In the genomic region with DNA sequence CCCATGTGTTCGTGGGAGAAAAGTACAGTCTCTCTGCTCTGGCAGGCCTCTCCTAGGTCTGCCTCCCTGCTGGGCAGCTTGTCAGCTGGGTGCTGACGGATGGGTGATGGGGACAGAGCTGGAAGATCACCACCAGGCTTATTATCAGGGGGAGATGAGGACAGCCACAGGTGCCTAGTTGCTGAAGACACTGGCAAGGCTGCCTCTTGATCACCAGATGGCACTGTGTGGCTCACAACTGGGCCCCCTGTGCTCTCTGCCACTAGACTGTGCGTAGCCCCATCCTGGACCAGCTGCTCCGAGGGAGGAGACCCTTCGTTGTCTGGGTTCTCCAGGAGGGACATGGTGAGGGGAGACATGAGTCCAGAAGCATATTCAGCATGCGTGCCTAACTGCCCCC, we compare ENCODE assay signal across 11 cellular contexts.
DNase-seq lines count a peak whose midpoint lies in the region; ATAC-seq and TF ChIP-seq lines count a peak whose summit lies in the region.
"Had no signal": no experiment of that assay in that cellular context is flagged by ENCODE, and none has a peak within 500 bp of the region (broad histone marks: within the 10 kb centered on the region; RNA-seq: fewer than 3 reads in every experiment).

No MANE protein-coding gene starts in this region.

- peaks cover 6% of the 10 kb centered on the region; the same call in 1 of the 2 replicates for H3K9me1 ChIP-seq in IMR-90 (ENCODE audit: insufficient read depth, low read length)

- no peaks in the 10 kb centered on the region for H3K27me3 Mint-ChIP-seq in CD4-positive, CD25-positive, alpha-beta regulatory T cell

- intact Hi-C loops in IMR-90 (cut with micrococcal nuclease) (no loop called here), right lobe of liver (cut with DNase I) (no loop called here)

- BruUV-seq in IMR-90 (replicated peaks; lab: Mats Ljungman, UMichigan), result no TSS peak

- 90% methylated on average over 5 of the region's 6 CpGs; no CpG with 5 or more reads in 1 of the 2 experiments for WGBS in IMR-90 (ENCODE audit: extremely low coverage in 2 of 2, insufficient read length in 1 of 2), 2 experiments
- WGBS in right lobe of liver (ENCODE audit: insufficient coverage, low coverage, low lambda C conversion rate, missing lambda C conversion rate), result no CpG with 5 or more reads among the region's 6 CpGs

- H3K9me3 ChIP-seq in CD4-positive, CD25-positive, alpha-beta regulatory T cell (ENCODE audit: control insufficient read depth in 2 of 2, low read length in 2 of 2), result no peaks in the 10 kb centered on the region
- no peaks in the 10 kb centered on the region for H3K9me3 ChIP-seq in IMR-90 (ENCODE audit: control insufficient read depth, insufficient read depth, low read length)
- H3K9me3 ChIP-seq in right lobe of liver, result no peaks in the 10 kb centered on the region

- CTCF ChIA-PET in IMR-90 (lab: Yijun Ruan, JAX), result interaction anchor here (0.9 kb wide), 1 partner anchor 9 kb away, joined by 3 read pairs; no protein-coding TSS in a partner anchor

- no peak overlapping the region for H4K91ac ChIP-seq in IMR-90 (ENCODE audit: insufficient read depth, low read depth, low read length)

- H3K14ac ChIP-seq in IMR-90 (replicated peaks; ENCODE audit: low read depth, low read length), result no peak overlapping the region

- TF ChIP-seq CTCF in IMR-90 (conservative IDR thresholded peaks at IDR 0.05; ENCODE audit: low read depth, low read length) (no peak), astrocyte of the spinal cord (IDR thresholded peaks at IDR 0.05; ENCODE audit: low read depth, low read length) (peak; percentile 20), right lobe of liver (IDR thresholded peaks at IDR 0.05) (peak in 2 of 4 donors; percentile 8 to 14)

- no peaks in the 10 kb centered on the region for H3K4me1 ChIP-seq in CD4-positive, CD25-positive, alpha-beta regulatory T cell (ENCODE audit: control insufficient read depth, insufficient read depth, low read length, poor library complexity, severe bottlenecking)
- H3K4me1 ChIP-seq in IMR-90 (ENCODE audit: control insufficient read depth, insufficient read depth, low read length), result peaks cover 22% of the 10 kb centered on the region
- peaks cover 0 to 9% (median 0%) of the 10 kb centered on the region in 4 donors for H3K4me1 ChIP-seq in right lobe of liver

- peak overlapping the region; percentile 32; the same call in 1 of the 2 replicates for H2AK5ac ChIP-seq in IMR-90 (ENCODE audit: low read depth, low read length)

- H3K27ac Mint-ChIP-seq in CD4-positive, CD25-positive, alpha-beta regulatory T cell, result peak overlapping the region; percentile 14 to 80 (median 37)

- no peak overlapping the region; the same call in 1 of the 2 replicates for H3K4ac ChIP-seq in IMR-90 (ENCODE audit: low read depth, low read length)

- ATAC-seq in CD4-positive, CD25-positive, alpha-beta regulatory T cell (ENCODE audit: low read depth in 2 of 2), result peak in 1 of 2 donors; percentile 27
- ATAC-seq in IMR-90 (ENCODE audit: low read depth) (no peak), right lobe of liver (peak in 3 of 4 donors; percentile 16 to 29 (median 21)), HG03378 (IDR thresholded peaks at IDR 0.05; ENCODE audit: unreplicated experiment) (no peak), HG03108 (IDR thresholded peaks at IDR 0.05; ENCODE audit: unreplicated experiment) (no peak)

- no peak overlapping the region for H2AFZ ChIP-seq in IMR-90 (replicated peaks; ENCODE audit: low read length, poor library complexity)

- dilution Hi-C loops in IMR-90 (cut with HindIII; ENCODE audit: low sequenced_read_pairs, unreplicated experiment), result no loop called here

- H3K79me1 ChIP-seq in IMR-90 (ENCODE audit: low read depth in 1 of 2, low read length in 2 of 2), result peaks cover 0 to 29% of the 10 kb centered on the region in 2 experiments; a peak in 2 of 4 replicates

- TF ChIP-seq RAD21 in IMR-90 (IDR thresholded peaks at IDR 0.05; ENCODE audit: low read length), result 0 out of 2 replicates have a peak, but pooled peaks have one; percentile 16

- H2BK15ac ChIP-seq in IMR-90 (ENCODE audit: low read depth, low read length), result no peak overlapping the region

- H4K20me1 ChIP-seq in IMR-90 (ENCODE audit: insufficient read depth, low read length), result no peaks in the 10 kb centered on the region

- H2BK20ac ChIP-seq in IMR-90 (ENCODE audit: low read depth, low read length), result 0 out of 2 replicates have a peak overlapping the region, but pooled peaks have one; percentile 16

- DNase-seq in CD4-positive, CD25-positive, alpha-beta regulatory T cell, result peak in 1 of 3 donors; percentile 45
- no peak for DNase-seq in IMR-90
- DNase-seq in astrocyte of the spinal cord (ENCODE audit: low read depth, low spot score), result no peak
- DNase-seq in right lobe of liver, result no peak
- no peak for DNase-seq in NCI-H2081 treated with DMSO at 0.1 percent for 48 hours (lab: John Stamatoyannopoulos, UW)
- DNase-seq in AG20443 (ENCODE audit: low spot score), result no peak
- DNase-seq: activated CD4-positive, CD25-positive, alpha-beta regulatory T cell; NCI-H1436 had no signal

- no peak overlapping the region for H3K9ac ChIP-seq in IMR-90 (ENCODE audit: low read depth, low read length)

- no peak overlapping the region for H3K4me3 Mint-ChIP-seq in CD4-positive, CD25-positive, alpha-beta regulatory T cell

- TF ChIP-seq POLR2A in IMR-90 (IDR thresholded peaks at IDR 0.05; ENCODE audit: low read depth, low read length) (no peak), right lobe of liver (IDR thresholded peaks at IDR 0.05) (no peak)

- H3K4me2 ChIP-seq in IMR-90 (ENCODE audit: low read depth, low read length), result no peak overlapping the region

- H3K56ac ChIP-seq in IMR-90 (ENCODE audit: extremely low read depth, insufficient read depth, low read length), result no peak overlapping the region

- in situ Hi-C loops in IMR-90 (cut with MboI; ENCODE audit: low sequenced_read_pairs) (no loop called here), astrocyte of the spinal cord (cut with HindIII; ENCODE audit: low sequenced_read_pairs) (no loop called here)

- POLR2A ChIA-PET in IMR-90 (lab: Charles Lee; ENCODE audit: unreplicated experiment), result no interaction called here

- H3K27me3 ChIP-seq in CD4-positive, CD25-positive, alpha-beta regulatory T cell (ENCODE audit: control insufficient read depth, insufficient read depth, low read length), result no peaks in the 10 kb centered on the region
- H3K27me3 ChIP-seq in IMR-90 (ENCODE audit: control insufficient read depth, insufficient read depth, low read length) (no peaks in the 10 kb centered on the region), right lobe of liver (no peaks in the 10 kb centered on the region)

- H3K4me3 ChIP-seq in CD4-positive, CD25-positive, alpha-beta regulatory T cell (ENCODE audit: low read depth, low read length), result no peak overlapping the region
- H3K4me3 ChIP-seq in IMR-90 (ENCODE audit: insufficient read depth, low read depth, low read length) (no peak overlapping the region), astrocyte of the spinal cord (ENCODE audit: low read depth, low read length) (no peak overlapping the region), right lobe of liver (no peak overlapping the region)
- H3K4me3 ChIP-seq: lung had no signal

- no peak overlapping the region for H2BK120ac ChIP-seq in IMR-90 (ENCODE audit: low read depth, low read length)

- H3K36me3 Mint-ChIP-seq in CD4-positive, CD25-positive, alpha-beta regulatory T cell, result peaks cover 5% of the 10 kb centered on the region

- H2BK5ac ChIP-seq in IMR-90 (ENCODE audit: low read depth, low read length, poor library complexity, severe bottlenecking), result peak overlapping the region; percentile 6

- H4K8ac ChIP-seq in IMR-90 (ENCODE audit: low read depth in 2 of 2, low read length in 2 of 2), result no peak overlapping the region

- no peak overlapping the region for H3K23ac ChIP-seq in IMR-90 (ENCODE audit: low read depth, low read length)

- H3K9me3 Mint-ChIP-seq in CD4-positive, CD25-positive, alpha-beta regulatory T cell, result no peaks in the 10 kb centered on the region

- peaks cover 15% of the 10 kb centered on the region for H3K36me3 ChIP-seq in CD4-positive, CD25-positive, alpha-beta regulatory T cell (ENCODE audit: control insufficient read depth, insufficient read depth, low read length)
- H3K36me3 ChIP-seq in IMR-90 (ENCODE audit: control insufficient read depth, insufficient read depth, low read length), result peaks cover 14% of the 10 kb centered on the region
- H3K36me3 ChIP-seq in right lobe of liver, result peaks cover 0 to 15% (median 7%) of the 10 kb centered on the region in 4 donors

- H3K27ac ChIP-seq in CD4-positive, CD25-positive, alpha-beta regulatory T cell (ENCODE audit: insufficient read depth, low read length, poor library complexity, severe bottlenecking), result no peak overlapping the region
- H3K27ac ChIP-seq in IMR-90 (ENCODE audit: insufficient read depth, low read length), result no peak overlapping the region
- no peak overlapping the region for H3K27ac ChIP-seq in right lobe of liver

- H4K5ac ChIP-seq in IMR-90 (ENCODE audit: low read depth, low read length), result no peak overlapping the region

- peaks cover 0 to 27% (median 6%) of the 10 kb centered on the region in 4 donors for H3K4me1 Mint-ChIP-seq in CD4-positive, CD25-positive, alpha-beta regulatory T cell

- no peak overlapping the region for H3K18ac ChIP-seq in IMR-90 (ENCODE audit: low read depth, low read length)

- H2AK9ac ChIP-seq in IMR-90 (replicated peaks; ENCODE audit: low read depth, low read length, poor library complexity), result peak overlapping the region; percentile 11

TF ChIP-seq in IMR-90, 13 proteins besides CTCF, POLR2A, EP300 and RAD21:
- TF ChIP-seq SMC3 (IDR thresholded peaks at IDR 0.05; ENCODE audit: low read depth, low read length), result peak; percentile 13; the same call in 1 of the 2 replicates
- no peak for TF ChIP-seq MAFK (IDR thresholded peaks at IDR 0.05; ENCODE audit: low read depth, low read length)

Comparison
In these comparisons a context has a peak if more than half of its experiments do, and no peak if none do; other contexts are left out.
1. ATAC-seq: peak in right lobe of liver (3 of 4); none in IMR-90 (single experiment), HG03378 (single experiment) and HG03108 (single experiment).